In the genomic region with DNA sequence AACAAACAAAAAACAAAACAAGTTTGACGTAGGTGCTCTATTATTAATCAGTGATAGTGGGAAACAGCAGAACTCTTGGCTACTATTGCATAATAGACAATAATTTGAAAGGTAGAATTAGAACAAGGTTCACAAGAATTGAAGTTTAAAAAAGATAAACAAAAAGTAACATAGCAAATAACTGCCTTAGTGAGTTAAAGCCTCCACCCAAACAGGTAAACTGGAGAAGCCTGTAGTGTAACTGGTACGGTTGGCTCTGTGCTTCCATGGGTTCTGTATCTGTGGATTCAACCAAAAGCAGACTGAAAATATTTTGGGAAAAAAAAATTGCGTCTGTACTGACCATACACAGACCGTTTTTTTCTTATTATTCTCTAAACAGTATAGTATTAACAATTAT, we compare ENCODE assay signal across 1 cellular context.
TF ChIP-seq lines count a peak whose summit lies in the region.

No MANE protein-coding gene starts in this region.

TF ChIP-seq in GM12878, 131 proteins besides CTCF, POLR2A, EP300 and RAD21 (continued from another document):
- TF ChIP-seq CUX1 (IDR thresholded peaks at IDR 0.05; ENCODE audit: insufficient replicate concordance, low read depth, low read length) (no peak), RB1 (IDR thresholded peaks at IDR 0.05; ENCODE audit: borderline replicate concordance) (no peak), DPF2 (IDR thresholded peaks at IDR 0.05) (no peak), ATF2 (IDR thresholded peaks at IDR 0.05; ENCODE audit: low read length) (no peak), TBL1XR1 (IDR thresholded peaks at IDR 0.05; ENCODE audit: low read depth, low read length) (no peak), BCL11A (IDR thresholded peaks at IDR 0.05; ENCODE audit: low read depth, low read length) (no peak)
- TF ChIP-seq, protein P1, sequence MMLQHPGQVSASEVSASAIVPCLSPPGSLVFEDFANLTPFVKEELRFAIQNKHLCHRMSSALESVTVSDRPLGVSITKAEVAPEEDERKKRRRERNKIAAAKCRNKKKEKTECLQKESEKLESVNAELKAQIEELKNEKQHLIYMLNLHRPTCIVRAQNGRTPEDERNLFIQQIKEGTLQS (IDR thresholded peaks at IDR 0.05; ENCODE audit: borderline replicate concordance, extremely low read depth, low read depth, low read length) = no peak
TF ChIP-seq in GM12878: peak in this region for 0.
